26 cellular contexts compared by ENCODE assay signal in the genomic region with DNA sequence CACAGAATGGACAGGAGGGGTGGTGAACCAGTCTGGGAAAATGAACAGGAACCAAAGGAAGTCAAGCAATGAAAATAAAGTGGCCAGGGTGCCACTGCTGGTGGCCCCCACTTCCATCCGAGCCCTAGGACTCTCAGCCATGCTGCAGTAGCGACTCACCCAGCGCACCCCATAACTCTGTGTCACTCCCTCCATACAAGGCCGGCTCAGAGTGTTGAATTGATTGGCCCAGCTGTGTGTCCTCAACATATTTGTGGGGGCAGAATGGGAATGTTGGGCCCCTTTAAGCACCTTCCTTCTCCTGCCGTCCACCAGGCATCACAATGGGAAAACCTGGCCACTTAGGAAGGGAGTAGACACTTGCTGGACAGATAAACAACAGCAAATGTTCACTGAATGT.
A peak's percentile ranks its signal among the peaks of the same experiment; 100 is the strongest.
DNase-seq lines count a peak whose midpoint lies in the region; ATAC-seq, FAIRE-seq and TF ChIP-seq lines count a peak whose summit lies in the region.
"Had no signal": no experiment of that assay in that cellular context is flagged by ENCODE, and none has a peak within 500 bp of the region (broad histone marks: within the 10 kb centered on the region; RNA-seq: fewer than 3 reads in every experiment).

No MANE protein-coding gene starts in this region.

- TF ChIP-seq CTCF in IMR-90 (conservative IDR thresholded peaks at IDR 0.05; ENCODE audit: low read depth, low read length) = no peak
- no peak for TF ChIP-seq CTCF in bronchial epithelial cell (IDR thresholded peaks at IDR 0.05; ENCODE audit: insufficient read depth, low read length, severe bottlenecking)
- TF ChIP-seq CTCF in WERI-Rb-1 (IDR thresholded peaks at IDR 0.05; ENCODE audit: low read depth, low read length) = no peak

- no CpG with 5 or more reads among the region's 5 CpGs for WGBS in IMR-90 (ENCODE audit: extremely low coverage in 2 of 2, insufficient read length in 1 of 2), 2 experiments

- no peaks in the 10 kb centered on the region for H3K9me1 ChIP-seq in IMR-90 (ENCODE audit: insufficient read depth, low read length)

- ATAC-seq in IMR-90 (ENCODE audit: low read depth) (no peak), HG03442 (IDR thresholded peaks at IDR 0.05; ENCODE audit: unreplicated experiment) (no peak)
- ATAC-seq: GM12878 had no signal

- H3K4me1 ChIP-seq in IMR-90 (ENCODE audit: control insufficient read depth, insufficient read depth, low read length) = no peaks in the 10 kb centered on the region
- H3K4me1 ChIP-seq: BE2C, BLaER1 had no signal

- H3K9me3 ChIP-seq in IMR-90 (ENCODE audit: control insufficient read depth, insufficient read depth, low read length) (peaks cover 17% of the 10 kb centered on the region), WERI-Rb-1 (ENCODE audit: severe bottlenecking) (no peaks in the 10 kb centered on the region)
- H3K9me3 ChIP-seq: BE2C had no signal

- POLR2A ChIA-PET in IMR-90 (lab: Charles Lee; ENCODE audit: unreplicated experiment) = no interaction called here

- no TSS peak for BruUV-seq in IMR-90 (replicated peaks; lab: Mats Ljungman, UMichigan)

- H2AFZ ChIP-seq in IMR-90 (replicated peaks; ENCODE audit: low read length, poor library complexity) = no peak overlapping the region

- in situ Hi-C loops in IMR-90 (cut with MboI; ENCODE audit: low sequenced_read_pairs) = no loop called here

- no peak for TF ChIP-seq RAD21 in IMR-90 (IDR thresholded peaks at IDR 0.05; ENCODE audit: low read length)

- H3K56ac ChIP-seq in IMR-90 (ENCODE audit: extremely low read depth, insufficient read depth, low read length) = no peak overlapping the region

- no peak overlapping the region for H3K23ac ChIP-seq in IMR-90 (ENCODE audit: low read depth, low read length)

- H3K36me3 ChIP-seq in IMR-90 (ENCODE audit: control insufficient read depth, insufficient read depth, low read length) = no peaks in the 10 kb centered on the region
- H3K36me3 ChIP-seq in bronchial epithelial cell (ENCODE audit: control insufficient read depth, insufficient read depth, low read length) = no peaks in the 10 kb centered on the region
- H3K36me3 ChIP-seq in WERI-Rb-1 = no peaks in the 10 kb centered on the region
- H3K36me3 ChIP-seq: BE2C, BLaER1 had no signal

- dilution Hi-C loops in IMR-90 (cut with HindIII; ENCODE audit: low sequenced_read_pairs, unreplicated experiment) = no loop called here

- no peak overlapping the region for H2BK120ac ChIP-seq in IMR-90 (ENCODE audit: low read depth, low read length)

- no peak overlapping the region for H3K14ac ChIP-seq in IMR-90 (replicated peaks; ENCODE audit: low read depth, low read length)

- DNase-seq in IMR-90 (no peak), bronchial epithelial cell (ENCODE audit: low read depth) (no peak), mesenteric fat pad (ENCODE audit: low spot score) (peak; percentile 59), WERI-Rb-1 (no peak)
- DNase-seq in stimulated activated CD8-positive, alpha-beta memory T cell treated with anti-CD3 and anti-CD28 coated beads, Interleukin-4, amount 100 ng/mL, for 48 hours = no peak
- DNase-seq: 8988T; ACHN; BE2C; C1 segment of cervical spinal cord; CD4-positive, alpha-beta memory T cell; CD4-positive, CD25-positive, alpha-beta regulatory T cell; CD8-positive, alpha-beta memory T cell; COR-L47; DMS 273 treated with DMSO at 0.1 percent for 48 hours; DMS153; DMS79; DND-41; EL; GDM1 had no signal

- peak overlapping the region; percentile 65 for H2AK9ac ChIP-seq in IMR-90 (replicated peaks; ENCODE audit: low read depth, low read length, poor library complexity)

- no peaks in the 10 kb centered on the region for H3K79me1 ChIP-seq in IMR-90 (ENCODE audit: low read depth in 1 of 2, low read length in 2 of 2)

- no peak overlapping the region for H2BK5ac ChIP-seq in IMR-90 (ENCODE audit: low read depth, low read length, poor library complexity, severe bottlenecking)

- H3K27me3 ChIP-seq in IMR-90 (ENCODE audit: control insufficient read depth, insufficient read depth, low read length) = no peaks in the 10 kb centered on the region
- H3K27me3 ChIP-seq in bronchial epithelial cell (ENCODE audit: control insufficient read depth, insufficient read depth, low read length) = peaks cover 2% of the 10 kb centered on the region
- H3K27me3 ChIP-seq in WERI-Rb-1 (ENCODE audit: insufficient read depth, low read depth, severe bottlenecking) = no peaks in the 10 kb centered on the region
- H3K27me3 ChIP-seq: BE2C, BLaER1 had no signal

- no peak overlapping the region for H2BK15ac ChIP-seq in IMR-90 (ENCODE audit: low read depth, low read length)

- intact Hi-C loops in IMR-90 (cut with micrococcal nuclease) = no loop called here

- no peak overlapping the region for H3K4me3 ChIP-seq in IMR-90 (ENCODE audit: insufficient read depth, low read depth, low read length)
- H3K4me3 ChIP-seq in bronchial epithelial cell (ENCODE audit: low read depth, low read length) = no peak overlapping the region
- H3K4me3 ChIP-seq in WERI-Rb-1 (ENCODE audit: low read depth, low read length) = no peak overlapping the region
- H3K4me3 ChIP-seq: BLaER1, GM12878 had no signal

- TF ChIP-seq POLR2A in IMR-90 (IDR thresholded peaks at IDR 0.05; ENCODE audit: low read depth, low read length) = no peak

- no peak overlapping the region for H4K5ac ChIP-seq in IMR-90 (ENCODE audit: low read depth, low read length)

- H3K4ac ChIP-seq in IMR-90 (ENCODE audit: low read depth, low read length) = no peak overlapping the region

- H4K20me1 ChIP-seq in IMR-90 (ENCODE audit: insufficient read depth, low read length) = no peaks in the 10 kb centered on the region
- H4K20me1 ChIP-seq: BLaER1 had no signal

- H3K27ac ChIP-seq in IMR-90 (ENCODE audit: insufficient read depth, low read length) (no peak overlapping the region), WERI-Rb-1 (no peak overlapping the region)
- H3K27ac ChIP-seq: BLaER1 had no signal

- no peak overlapping the region for H4K8ac ChIP-seq in IMR-90 (ENCODE audit: low read depth in 2 of 2, low read length in 2 of 2)

- CTCF ChIA-PET in IMR-90 (lab: Yijun Ruan, JAX) = no interaction called here

- H4K91ac ChIP-seq in IMR-90 (ENCODE audit: insufficient read depth, low read depth, low read length) = no peak overlapping the region

- no peak overlapping the region for H3K18ac ChIP-seq in IMR-90 (ENCODE audit: low read depth, low read length)

- H2AK5ac ChIP-seq in IMR-90 (ENCODE audit: low read depth, low read length) = no peak overlapping the region

- no peak overlapping the region for H3K9ac ChIP-seq in IMR-90 (ENCODE audit: low read depth, low read length)
- H3K9ac ChIP-seq: BLaER1 had no signal

- H3K4me2 ChIP-seq in IMR-90 (ENCODE audit: low read depth, low read length) = no peak overlapping the region
- H3K4me2 ChIP-seq: BLaER1 had no signal

- H2BK20ac ChIP-seq in IMR-90 (ENCODE audit: low read depth, low read length) = no peak overlapping the region

- FAIRE-seq in bronchial epithelial cell (lab: Jason Lieb, UNC) = peak; percentile 52
- FAIRE-seq: A204.1, GM12878, GM12892, GM18507, GM19239 had no signal

TF ChIP-seq in IMR-90, 13 proteins besides CTCF, POLR2A, EP300 and RAD21:
- no peak for TF ChIP-seq FOS (IDR thresholded peaks at IDR 0.05; ENCODE audit: low read depth, low read length)
